ENCODE assay signal across 1 cellular context in the genomic region with DNA sequence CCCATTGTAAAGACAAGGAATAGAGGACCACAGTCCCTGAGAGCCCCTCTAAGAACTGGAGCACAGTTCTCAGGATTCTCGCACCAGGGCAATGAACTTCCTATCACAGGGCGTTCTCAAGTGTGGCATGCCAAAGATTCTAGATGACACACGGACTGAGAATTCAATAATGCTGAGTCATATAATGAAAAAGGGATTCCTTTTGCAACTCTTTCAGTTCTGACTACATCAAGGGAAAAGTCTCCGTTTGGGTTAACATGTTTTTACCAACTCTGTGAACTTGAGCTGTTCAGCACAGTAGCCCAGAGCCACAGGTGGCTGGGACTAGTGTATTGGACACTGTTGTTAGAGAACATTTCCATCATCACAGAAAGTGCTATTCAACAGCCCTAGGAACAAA.
TF ChIP-seq lines count a peak whose summit lies in the region.

No MANE protein-coding gene starts in this region.

TF ChIP-seq in HepG2, 621 proteins besides CTCF, POLR2A, EP300 and RAD21:
- TF ChIP-seq MAFF (IDR thresholded peaks at IDR 0.05; ENCODE audit: low read depth, low read length) (peak; percentile 84), NFIB (CRISPR knock-in tag; IDR thresholded peaks at IDR 0.05; ENCODE audit: borderline replicate concordance) (no peak), NFE2L2 (IDR thresholded peaks at IDR 0.05; ENCODE audit: low read length) (peak; percentile 92), MAFK (conservative IDR thresholded peaks at IDR 0.05 in 1 of 2, IDR thresholded peaks at IDR 0.05 in 1 of 2; ENCODE audit: low read length in 2 of 2) (peak; percentile 89 to 90)
TF ChIP-seq in HepG2: peak in this region for 3.
